ENCODE assay signal across 17 cellular contexts in genomic region chr11:78796956-78797355, GRCh38.
A peak's percentile ranks its signal among the peaks of the same experiment; 100 is the strongest.
DNase-seq lines count a peak whose midpoint lies in the region; ATAC-seq and TF ChIP-seq lines count a peak whose summit lies in the region.
"Had no signal": no experiment of that assay in that cellular context is flagged by ENCODE, and none has a peak within 500 bp of the region (broad histone marks: within the 10 kb centered on the region; RNA-seq: fewer than 3 reads in every experiment).

No MANE protein-coding gene starts in this region.

- H4K91ac ChIP-seq in IMR-90 (ENCODE audit: insufficient read depth, low read depth, low read length), result peak overlapping the region; percentile 82

- peak overlapping the region; percentile 96 for H2BK5ac ChIP-seq in IMR-90 (ENCODE audit: low read depth, low read length, poor library complexity, severe bottlenecking)

- intact Hi-C loops in IMR-90 (cut with micrococcal nuclease) (loop anchor here (1.0 to 10.0 kb wide), 6 partner anchors 150 to 448 kb away; no protein-coding TSS in a partner anchor), mammary epithelial cell (cut with micrococcal nuclease) (no loop called here), aorta (cut with DNase I) (loop anchor here in 1 of 2 donors (10.0 kb wide), 1 partner anchor 152 kb away; no protein-coding TSS in a partner anchor), lower leg skin (cut with DNase I; ENCODE audit: low total_unique reads) (no loop called here)

- H2AFZ ChIP-seq in IMR-90 (replicated peaks; ENCODE audit: low read length, poor library complexity), result no peak overlapping the region
- H2AFZ ChIP-seq in mammary epithelial cell (ENCODE audit: low read depth, low read length), result no peak overlapping the region

- no peak for TF ChIP-seq RAD21 in IMR-90 (IDR thresholded peaks at IDR 0.05; ENCODE audit: low read length)

- H2BK20ac ChIP-seq in IMR-90 (ENCODE audit: low read depth, low read length), result peak overlapping the region; percentile 99

- H2BK120ac ChIP-seq in IMR-90 (ENCODE audit: low read depth, low read length), result peak overlapping the region; percentile 96

- peak overlapping the region; percentile 90; the same call in 1 of the 2 replicates for H4K5ac ChIP-seq in IMR-90 (ENCODE audit: low read depth, low read length)

- in situ Hi-C loops in ACHN (cut with HindIII; ENCODE audit: low pct_ligation_motif_present, low pct_unique_long_range_greater_than_20kb, low sequenced_read_pairs), result no loop called here
- in situ Hi-C loops in IMR-90 (cut with MboI; ENCODE audit: low sequenced_read_pairs), result loop anchor here (10.0 kb wide), 1 partner anchor 438 kb away; no protein-coding TSS in a partner anchor
- in situ Hi-C loops in mammary epithelial cell (cut with MboI; ENCODE audit: low sequenced_read_pairs in 2 of 2), result loop anchor here in 1 of 2 donors (25.0 kb wide), 1 partner anchor 165 kb away; no protein-coding TSS in a partner anchor

- TF ChIP-seq CTCF in IMR-90 (conservative IDR thresholded peaks at IDR 0.05; ENCODE audit: low read depth, low read length), result no peak
- TF ChIP-seq CTCF in mammary epithelial cell (conservative IDR thresholded peaks at IDR 0.05 in 1 of 2, IDR thresholded peaks at IDR 0.05 in 1 of 2; ENCODE audit: extremely low read depth in 1 of 2, insufficient read depth in 1 of 2, low read depth in 1 of 2, low read length in 2 of 2), result no peak
- no peak for TF ChIP-seq CTCF in lower leg skin (IDR thresholded peaks at IDR 0.05)

- H3K56ac ChIP-seq in IMR-90 (ENCODE audit: extremely low read depth, insufficient read depth, low read length), result peak overlapping the region; percentile 69

- dilution Hi-C loops in IMR-90 (cut with HindIII; ENCODE audit: low sequenced_read_pairs, unreplicated experiment) (no loop called here), mammary epithelial cell (cut with HindIII; ENCODE audit: low sequenced_read_pairs) (no loop called here)

- H3K18ac ChIP-seq in IMR-90 (ENCODE audit: low read depth, low read length), result peak overlapping the region; percentile 85; the same call in 1 of the 2 replicates

- 0 out of 2 replicates have a peak overlapping the region, but pooled peaks have one; percentile 96 for H2AK5ac ChIP-seq in IMR-90 (ENCODE audit: low read depth, low read length)

- peak overlapping the region; percentile 92 for H4K8ac ChIP-seq in IMR-90 (ENCODE audit: low read depth in 2 of 2, low read length in 2 of 2)

- peak; percentile 62 for ATAC-seq in IMR-90 (ENCODE audit: low read depth)
- no peak for ATAC-seq in HG03097 (IDR thresholded peaks at IDR 0.05; ENCODE audit: low FRiP score, unreplicated experiment)
- no peak for ATAC-seq in aorta (ENCODE audit: low FRiP score)
- ATAC-seq: activated CD8-positive, alpha-beta T cell treated with anti-CD3 and anti-CD28 coated beads, Interleukin-2, amount 10 ng/mL, durations not matched to agents 7 days and 5 days had no signal

- peaks cover 37% of the 10 kb centered on the region for H3K9me1 ChIP-seq in IMR-90 (ENCODE audit: insufficient read depth, low read length)

- H3K14ac ChIP-seq in IMR-90 (replicated peaks; ENCODE audit: low read depth, low read length), result peak overlapping the region; percentile 90

- H2AK9ac ChIP-seq in IMR-90 (replicated peaks; ENCODE audit: low read depth, low read length, poor library complexity), result no peak overlapping the region

- peak; percentile 72 for DNase-seq in ACHN
- DNase-seq in IMR-90, result peak; percentile 100
- peak; percentile 62 for DNase-seq in mammary epithelial cell
- DNase-seq in iris pigment epithelial cell (ENCODE audit: low read depth), result peak; percentile 83
- no peak for DNase-seq in hypothalamus (lab: John Stamatoyannopoulos, UW)
- DNase-seq in aorta, result no peak
- DNase-seq in lower leg skin (ENCODE audit: low spot score in 2 of 2), result no peak
- DNase-seq: activated CD8-positive, alpha-beta T cell treated with anti-CD3 and anti-CD28 coated beads, Interleukin-2, amount 10 ng/mL, durations not matched to agents 7 days and 5 days; activated naive CD4-positive, alpha-beta T cell treated with anti-CD3 and anti-CD28 coated beads for 36 hours; DMS79 treated with DMSO at 0.1 percent for 48 hours; H7; mesendoderm; NCI-H1105; posterior cingulate gyrus; T-helper 9 cell; uterus had no signal

- peak overlapping the region; percentile 98; the same call in 1 of the 2 replicates for H3K27ac ChIP-seq in IMR-90 (ENCODE audit: insufficient read depth, low read length)
- H3K27ac ChIP-seq in mammary epithelial cell (ENCODE audit: insufficient read depth, low read depth, low read length), result no peak overlapping the region
- no peak overlapping the region for H3K27ac ChIP-seq in aorta (ENCODE audit: low read depth in 1 of 2, low read length in 2 of 2)
- H3K27ac ChIP-seq: uterus had no signal

- H3K79me2 ChIP-seq in mammary epithelial cell (ENCODE audit: insufficient read depth, low read length), result no peaks in the 10 kb centered on the region

- TF ChIP-seq POLR2A in IMR-90 (IDR thresholded peaks at IDR 0.05; ENCODE audit: low read depth, low read length) (no peak), lower leg skin (IDR thresholded peaks at IDR 0.05) (no peak)

- H3K9ac ChIP-seq in IMR-90 (ENCODE audit: low read depth, low read length), result no peak overlapping the region
- H3K9ac ChIP-seq in mammary epithelial cell (ENCODE audit: insufficient read depth, low read length), result no peak overlapping the region

- no CpG with 5 or more reads among the region's 2 CpGs for WGBS in IMR-90 (ENCODE audit: extremely low coverage in 2 of 2, insufficient read length in 1 of 2), 2 experiments
- 76% methylated on average over 2 of the region's 2 CpGs for WGBS in mammary epithelial cell (ENCODE audit: low coverage, missing lambda C conversion rate)
- 83 to 85% methylated on average over 2 of the region's 2 CpGs for WGBS in aorta, 2 donors
- 75 to 81% methylated on average over 2 of the region's 2 CpGs for WGBS in lower leg skin, 2 donors

- POLR2A ChIA-PET in IMR-90 (lab: Charles Lee; ENCODE audit: unreplicated experiment), result interaction anchor here (0.6 to 1.0 kb wide), 3 partner anchors 11 to 107 kb away, joined by 3 to 5 read pairs (median 3); no protein-coding TSS in a partner anchor

- H3K4me2 ChIP-seq in IMR-90 (ENCODE audit: low read depth, low read length), result peak overlapping the region; percentile 27; the same call in 1 of the 2 replicates
- H3K4me2 ChIP-seq in mammary epithelial cell (ENCODE audit: insufficient read depth, low read depth, low read length), result no peak overlapping the region

- H2BK15ac ChIP-seq in IMR-90 (ENCODE audit: low read depth, low read length), result peak overlapping the region; percentile 75; the same call in 2 of the 3 replicates

- H3K27me3 ChIP-seq in IMR-90 (ENCODE audit: control insufficient read depth, insufficient read depth, low read length) (no peaks in the 10 kb centered on the region), mammary epithelial cell (ENCODE audit: insufficient read depth, low read length) (no peaks in the 10 kb centered on the region), aorta (ENCODE audit: control insufficient read depth in 1 of 2, insufficient read depth in 2 of 2, low read length in 1 of 2) (no peaks in the 10 kb centered on the region)
- H3K27me3 ChIP-seq: uterus had no signal

- H3K9me3 ChIP-seq in IMR-90 (ENCODE audit: control insufficient read depth, insufficient read depth, low read length), result no peaks in the 10 kb centered on the region
- H3K9me3 ChIP-seq in mammary epithelial cell (replicated peaks; ENCODE audit: insufficient read depth, low read length), result no peaks in the 10 kb centered on the region
- H3K9me3 ChIP-seq in aorta (ENCODE audit: control insufficient read depth, low read length), result no peaks in the 10 kb centered on the region
- H3K9me3 ChIP-seq: uterus had no signal

- H3K79me1 ChIP-seq in IMR-90 (ENCODE audit: low read depth in 1 of 2, low read length in 2 of 2), result peaks cover 0 to 5% of the 10 kb centered on the region in 2 experiments; a peak in 1 of 4 replicates

- CTCF ChIA-PET in IMR-90 (lab: Yijun Ruan, JAX) (interaction anchor here (1.0 to 3.9 kb wide), 6 partner anchors 12 to 291 kb away, joined by 3 to 29 read pairs (median 4); no protein-coding TSS in a partner anchor), mammary epithelial cell (lab: Charles Lee; ENCODE audit: low non-redundant PET) (no interaction called here)

- H3K4me3 ChIP-seq in IMR-90 (ENCODE audit: insufficient read depth, low read depth, low read length) (no peak overlapping the region), mammary epithelial cell (replicated peaks in 1 of 3; ENCODE audit: insufficient read depth in 1 of 3, low read depth in 2 of 3, low read length in 3 of 3) (no peak overlapping the region), aorta (ENCODE audit: low read length in 2 of 2) (no peak overlapping the region), lower leg skin (ENCODE audit: low read depth, poor library complexity, severe bottlenecking) (no peak overlapping the region)
- H3K4me3 ChIP-seq: uterus had no signal

- H3K4ac ChIP-seq in IMR-90 (ENCODE audit: low read depth, low read length), result peak overlapping the region; percentile 91; the same call in 1 of the 2 replicates

- 0 out of 2 replicates have a peak overlapping the region, but pooled peaks have one; percentile 75 for H3K23ac ChIP-seq in IMR-90 (ENCODE audit: low read depth, low read length)

- H3K36me3 ChIP-seq in IMR-90 (ENCODE audit: control insufficient read depth, insufficient read depth, low read length) (peaks cover 6% of the 10 kb centered on the region; the same call in 1 of the 2 replicates), mammary epithelial cell (ENCODE audit: insufficient read depth, low read length) (no peaks in the 10 kb centered on the region), aorta (ENCODE audit: control insufficient read depth in 1 of 2, insufficient read depth in 2 of 2, low read length in 1 of 2) (no peaks in the 10 kb centered on the region)
- H3K36me3 ChIP-seq: uterus had no signal

- peaks cover 46% of the 10 kb centered on the region for H3K4me1 ChIP-seq in IMR-90 (ENCODE audit: control insufficient read depth, insufficient read depth, low read length)
- H3K4me1 ChIP-seq in mammary epithelial cell (ENCODE audit: insufficient read depth, low read length), result peaks cover 12% of the 10 kb centered on the region
- peaks cover 0 to 3% of the 10 kb centered on the region in 2 donors for H3K4me1 ChIP-seq in aorta (ENCODE audit: control insufficient read depth in 1 of 2, insufficient read depth in 2 of 2, low read length in 2 of 2)
- H3K4me1 ChIP-seq: uterus had no signal

- H4K20me1 ChIP-seq in IMR-90 (ENCODE audit: insufficient read depth, low read length) (0 out of 2 replicates have a peak, but pooled peaks cover 3% of the 10 kb centered on the region), mammary epithelial cell (ENCODE audit: insufficient read depth, low read length) (no peaks in the 10 kb centered on the region)

- BruUV-seq in IMR-90 (replicated peaks; lab: Mats Ljungman, UMichigan) (no TSS peak), mammary epithelial cell (replicated peaks; lab: Mats Ljungman, UMichigan) (no TSS peak)

TF ChIP-seq in IMR-90, 13 proteins besides CTCF, POLR2A, EP300 and RAD21 (continues in another document):
- TF ChIP-seq MXI1 (IDR thresholded peaks at IDR 0.05; ENCODE audit: borderline replicate concordance, low read depth, low read length), result no peak
- no peak for TF ChIP-seq CHD1 (IDR thresholded peaks at IDR 0.05; ENCODE audit: low read depth, low read length)
- peak; percentile 49; the same call in 1 of the 2 replicates for TF ChIP-seq NFE2L2 (IDR thresholded peaks at IDR 0.05; ENCODE audit: low read depth, low read length)
- peak; percentile 62 for TF ChIP-seq CEBPB (IDR thresholded peaks at IDR 0.05; ENCODE audit: low read depth, low read length)

Comparison
In these comparisons a context has a peak if more than half of its experiments do, and no peak if none do; other contexts are left out.
1. DNase-seq: peak in ACHN (single experiment), IMR-90 (single experiment), mammary epithelial cell (single experiment) and iris pigment epithelial cell (single experiment); none in hypothalamus (0 of 51), aorta (0 of 2) and lower leg skin (0 of 2).